ENCODE assay signal across 10 cellular contexts in the genomic region with DNA sequence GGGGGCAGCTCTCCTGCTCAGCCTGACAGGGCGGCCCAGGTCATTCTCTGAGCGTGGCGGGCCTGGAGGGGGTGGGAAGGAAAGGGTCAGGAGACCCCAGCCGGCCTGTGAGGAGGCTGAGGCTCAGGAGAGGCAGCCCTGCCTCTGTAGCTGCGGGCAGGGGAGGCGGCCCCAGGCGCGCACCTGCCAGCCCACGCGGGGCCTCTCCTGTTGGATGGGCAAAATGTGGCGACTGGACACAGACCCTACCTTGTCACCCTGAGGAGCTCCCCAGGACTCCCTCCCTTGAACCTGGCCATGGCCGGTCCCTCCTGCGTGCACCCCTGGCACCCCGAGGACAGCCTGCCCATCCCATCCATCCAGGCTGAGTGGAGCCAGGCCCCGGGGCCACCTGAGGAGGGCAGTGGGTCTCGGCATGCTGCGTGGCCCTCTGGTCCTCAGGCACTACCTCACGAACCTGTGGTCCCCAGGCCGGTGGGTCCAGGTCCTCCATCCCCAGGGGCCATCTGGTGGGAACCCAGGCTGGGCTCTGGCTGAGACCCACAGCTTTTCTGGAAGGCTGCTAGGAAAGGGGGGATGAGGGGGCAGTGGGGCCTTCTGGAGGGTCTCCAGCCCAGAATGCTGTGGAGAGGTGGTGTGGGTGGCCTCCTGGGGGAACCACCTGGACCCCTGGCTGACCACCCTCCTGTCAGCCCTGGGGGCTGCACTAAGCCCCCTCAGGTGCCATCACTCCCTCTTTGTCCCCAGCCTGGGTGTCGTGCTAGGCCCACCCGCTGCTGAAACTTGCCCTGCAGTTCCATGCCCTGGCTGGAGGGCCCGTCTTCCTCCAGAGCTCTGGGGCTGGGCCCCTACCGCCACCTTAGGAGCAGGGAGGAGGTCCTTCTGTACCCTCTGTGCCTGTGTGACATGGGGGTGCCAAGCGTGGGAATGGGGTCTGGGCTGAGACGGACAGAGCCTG. TPM values are rescaled to one million over a fixed set of nuclear protein-coding genes. Genes with fewer than 3 reads are reported as not detected.
DNase-seq lines count a peak whose midpoint lies in the region; ATAC-seq and TF ChIP-seq lines count a peak whose summit lies in the region.
"Had no signal": no experiment of that assay in that cellular context is flagged by ENCODE, and none has a peak within 500 bp of the region (broad histone marks: within the 10 kb centered on the region; RNA-seq: fewer than 3 reads in every experiment).

No MANE protein-coding gene starts in this region.

- H3K36me3 Mint-ChIP-seq in CD14-positive monocyte: no peaks in the 10 kb centered on the region
- H3K36me3 Mint-ChIP-seq in neural progenitor cell: peaks cover 2% of the 10 kb centered on the region

- no peak for ATAC-seq in HG03442 (IDR thresholded peaks at IDR 0.05; ENCODE audit: unreplicated experiment)

- H3K9me3 ChIP-seq in neural progenitor cell (ENCODE audit: low read depth): no peaks in the 10 kb centered on the region

- H3K4me3 Mint-ChIP-seq in CD14-positive monocyte: no peak overlapping the region
- peak overlapping the region; percentile 55 for H3K4me3 Mint-ChIP-seq in neural progenitor cell

- H3K36me3 ChIP-seq in neural progenitor cell: no peaks in the 10 kb centered on the region

- DNase-seq in CD14-positive monocyte (ENCODE audit: low spot score) (peak; percentile 42), GM13977 (ENCODE audit: low spot score) (peak; percentile 29), neural progenitor cell (ENCODE audit: low spot score) (peak; percentile 9), NCI-H748 (lab: John Stamatoyannopoulos, UW; ENCODE audit: unreplicated experiment) (no peak), SKM-1 treated with dmso at 0.1 percent for 144 hours (lab: John Stamatoyannopoulos, UW; ENCODE audit: unreplicated experiment) (no peak)
- DNase-seq: cerebellar nuclear complex; NCI-H446 treated with DMSO at 0.1 percent for 48 hours; stimulated activated CD4-positive, alpha-beta T cell treated with anti-CD3 and anti-CD28 coated beads, Interleukin-4, amount 100 ng/mL, for 24 hours had no signal

- H3K27me3 ChIP-seq in neural progenitor cell: no peaks in the 10 kb centered on the region

- no peaks in the 10 kb centered on the region for H3K79me2 ChIP-seq in neural progenitor cell (ENCODE audit: low read depth)

- H3K27ac Mint-ChIP-seq in CD14-positive monocyte: no peak overlapping the region
- H3K27ac Mint-ChIP-seq in neural progenitor cell: peak overlapping the region; percentile 78

- H3F3A ChIP-seq in neural progenitor cell (ENCODE audit: low read depth): peaks cover 30% of the 10 kb centered on the region

- in situ Hi-C loops in GM13977 (cut with MboI; ENCODE audit: low pct_unique_long_range_greater_than_20kb, low sequenced_read_pairs, unreplicated experiment): no loop called here

- H3K4me1 ChIP-seq in neural progenitor cell: peaks cover 38% of the 10 kb centered on the region

- peak overlapping the region; percentile 69 for H3K4me2 ChIP-seq in neural progenitor cell

- H3K27ac ChIP-seq in cingulate gyrus (ENCODE audit: low read depth, low read length): peak overlapping the region; percentile 39
- H3K27ac ChIP-seq in neural progenitor cell: no peak overlapping the region

- peaks cover 5% of the 10 kb centered on the region for H3K4me1 Mint-ChIP-seq in CD14-positive monocyte
- H3K4me1 Mint-ChIP-seq in neural progenitor cell: peaks cover 27% of the 10 kb centered on the region

- peaks cover 2 to 21% (median 4%) of the 10 kb centered on the region in 3 donors for H3K27me3 Mint-ChIP-seq in CD14-positive monocyte (ENCODE audit: low read depth in 3 of 3)
- peaks cover 3% of the 10 kb centered on the region for H3K27me3 Mint-ChIP-seq in neural progenitor cell (ENCODE audit: insufficient read depth, low read depth)

- no peak for TF ChIP-seq CTCF in CD14-positive monocyte (IDR thresholded peaks at IDR 0.05)
- no peak for TF ChIP-seq CTCF in GM13977 (IDR thresholded peaks at IDR 0.05; ENCODE audit: extremely low read depth, insufficient read depth, missing control alignments)
- no peak for TF ChIP-seq CTCF in neural progenitor cell (IDR thresholded peaks at IDR 0.05)

- no peak overlapping the region for H2AFZ ChIP-seq in neural progenitor cell (replicated peaks)

- H4K20me1 ChIP-seq in neural progenitor cell (ENCODE audit: low read depth): no peaks in the 10 kb centered on the region

- peaks cover 0 to 3% (median 1%) of the 10 kb centered on the region in 7 donors for H3K9me3 Mint-ChIP-seq in CD14-positive monocyte
- H3K9me3 Mint-ChIP-seq in neural progenitor cell: peaks cover 3% of the 10 kb centered on the region

- no peak overlapping the region for H3K4me3 ChIP-seq in neural progenitor cell

- intact Hi-C loops in CD14-positive monocyte (cut with micrococcal nuclease): no loop called here

- no peak overlapping the region for H3K9ac ChIP-seq in neural progenitor cell

RNA-seq across cellular contexts. Expression of gene NRARP, which starts 15.2 kb away (rescaled TPM):
- polyA plus RNA-seq in CD14-positive monocyte: not detected
- total RNA-seq in neural progenitor cell (ENCODE audit: low replicate concordance): 20.7 and 25.2 TPM in 2 replicates

RNA-seq across cellular contexts. Expression of gene TOR4A, which starts 39.8 kb away (rescaled TPM):
- 10 to 100 TPM; 13.7 to 15.4 TPM for polyA plus RNA-seq in CD14-positive monocyte
- total RNA-seq in neural progenitor cell (ENCODE audit: low replicate concordance): 0.39 and 2.8 TPM in 2 replicates

Comparison
In these comparisons a context has a peak if more than half of its experiments do, and no peak if none do; other contexts are left out.
1. DNase-seq: peak in CD14-positive monocyte (single experiment), GM13977 (single experiment) and neural progenitor cell (single experiment); none in NCI-H748 (single experiment) and SKM-1 treated with dmso at 0.1 percent for 144 hours (single experiment).